Comparison of ENCODE assay signal across 1 cellular context in genomic region chr3:111473550-111473949, GRCh38.
TF ChIP-seq lines count a peak whose summit lies in the region.

No MANE protein-coding gene starts in this region.

TF ChIP-seq in GM23338, 12 proteins besides CTCF, POLR2A, EP300 and RAD21 (continued from another document):
- TF ChIP-seq, protein P1, sequence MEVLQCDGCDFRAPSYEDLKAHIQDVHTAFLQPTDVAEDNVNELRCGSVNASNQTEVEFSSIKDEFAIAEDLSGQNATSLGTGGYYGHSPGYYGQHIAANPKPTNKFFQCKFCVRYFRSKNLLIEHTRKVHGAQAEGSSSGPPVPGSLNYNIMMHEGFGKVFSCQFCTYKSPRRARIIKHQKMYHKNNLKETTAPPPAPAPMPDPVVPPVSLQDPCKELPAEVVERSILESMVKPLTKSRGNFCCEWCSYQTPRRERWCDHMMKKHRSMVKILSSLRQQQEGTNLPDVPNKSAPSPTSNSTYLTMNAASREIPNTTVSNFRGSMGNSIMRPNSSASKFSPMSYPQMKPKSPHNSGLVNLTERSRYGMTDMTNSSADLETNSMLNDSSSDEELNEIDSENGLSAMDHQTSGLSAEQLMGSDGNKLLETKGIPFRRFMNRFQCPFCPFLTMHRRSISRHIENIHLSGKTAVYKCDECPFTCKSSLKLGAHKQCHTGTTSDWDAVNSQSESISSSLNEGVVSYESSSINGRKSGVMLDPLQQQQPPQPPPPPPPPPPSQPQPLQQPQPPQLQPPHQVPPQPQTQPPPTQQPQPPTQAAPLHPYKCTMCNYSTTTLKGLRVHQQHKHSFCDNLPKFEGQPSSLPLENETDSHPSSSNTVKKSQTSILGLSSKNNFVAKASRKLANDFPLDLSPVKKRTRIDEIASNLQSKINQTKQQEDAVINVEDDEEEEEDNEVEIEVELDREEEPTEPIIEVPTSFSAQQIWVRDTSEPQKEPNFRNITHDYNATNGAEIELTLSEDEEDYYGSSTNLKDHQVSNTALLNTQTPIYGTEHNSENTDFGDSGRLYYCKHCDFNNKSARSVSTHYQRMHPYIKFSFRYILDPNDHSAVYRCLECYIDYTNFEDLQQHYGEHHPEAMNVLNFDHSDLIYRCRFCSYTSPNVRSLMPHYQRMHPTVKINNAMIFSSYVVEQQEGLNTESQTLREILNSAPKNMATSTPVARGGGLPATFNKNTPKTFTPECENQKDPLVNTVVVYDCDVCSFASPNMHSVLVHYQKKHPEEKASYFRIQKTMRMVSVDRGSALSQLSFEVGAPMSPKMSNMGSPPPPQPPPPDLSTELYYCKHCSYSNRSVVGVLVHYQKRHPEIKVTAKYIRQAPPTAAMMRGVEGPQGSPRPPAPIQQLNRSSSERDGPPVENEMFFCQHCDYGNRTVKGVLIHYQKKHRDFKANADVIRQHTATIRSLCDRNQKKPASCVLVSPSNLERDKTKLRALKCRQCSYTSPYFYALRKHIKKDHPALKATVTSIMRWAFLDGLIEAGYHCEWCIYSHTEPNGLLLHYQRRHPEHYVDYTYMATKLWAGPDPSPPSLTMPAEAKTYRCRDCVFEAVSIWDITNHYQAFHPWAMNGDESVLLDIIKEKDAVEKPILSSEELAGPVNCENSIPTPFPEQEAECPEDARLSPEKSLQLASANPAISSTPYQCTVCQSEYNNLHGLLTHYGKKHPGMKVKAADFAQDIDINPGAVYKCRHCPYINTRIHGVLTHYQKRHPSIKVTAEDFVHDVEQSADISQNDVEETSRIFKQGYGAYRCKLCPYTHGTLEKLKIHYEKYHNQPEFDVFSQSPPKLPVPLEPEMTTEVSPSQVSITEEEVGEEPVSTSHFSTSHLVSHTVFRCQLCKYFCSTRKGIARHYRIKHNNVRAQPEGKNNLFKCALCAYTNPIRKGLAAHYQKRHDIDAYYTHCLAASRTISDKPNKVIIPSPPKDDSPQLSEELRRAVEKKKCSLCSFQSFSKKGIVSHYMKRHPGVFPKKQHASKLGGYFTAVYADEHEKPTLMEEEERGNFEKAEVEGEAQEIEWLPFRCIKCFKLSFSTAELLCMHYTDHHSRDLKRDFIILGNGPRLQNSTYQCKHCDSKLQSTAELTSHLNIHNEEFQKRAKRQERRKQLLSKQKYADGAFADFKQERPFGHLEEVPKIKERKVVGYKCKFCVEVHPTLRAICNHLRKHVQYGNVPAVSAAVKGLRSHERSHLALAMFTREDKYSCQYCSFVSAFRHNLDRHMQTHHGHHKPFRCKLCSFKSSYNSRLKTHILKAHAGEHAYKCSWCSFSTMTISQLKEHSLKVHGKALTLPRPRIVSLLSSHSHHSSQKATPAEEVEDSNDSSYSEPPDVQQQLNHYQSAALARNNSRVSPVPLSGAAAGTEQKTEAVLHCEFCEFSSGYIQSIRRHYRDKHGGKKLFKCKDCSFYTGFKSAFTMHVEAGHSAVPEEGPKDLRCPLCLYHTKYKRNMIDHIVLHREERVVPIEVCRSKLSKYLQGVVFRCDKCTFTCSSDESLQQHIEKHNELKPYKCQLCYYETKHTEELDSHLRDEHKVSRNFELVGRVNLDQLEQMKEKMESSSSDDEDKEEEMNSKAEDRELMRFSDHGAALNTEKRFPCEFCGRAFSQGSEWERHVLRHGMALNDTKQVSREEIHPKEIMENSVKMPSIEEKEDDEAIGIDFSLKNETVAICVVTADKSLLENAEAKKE (CRISPR knock-in tag; IDR thresholded peaks at IDR 0.05): no peak
- TF ChIP-seq ZNF114 (CRISPR knock-in tag; IDR thresholded peaks at IDR 0.05) (no peak), NANOG (IDR thresholded peaks at IDR 0.05; ENCODE audit: borderline replicate concordance) (no peak), CREB1 (CRISPR knock-in tag; IDR thresholded peaks at IDR 0.05; ENCODE audit: low read depth) (no peak), EZH2phosphoT487 (IDR thresholded peaks at IDR 0.05; ENCODE audit: unreplicated experiment) (no peak), EZH2 (IDR thresholded peaks at IDR 0.05; ENCODE audit: low read depth, unreplicated experiment) (no peak), STAT1 (IDR thresholded peaks at IDR 0.05; ENCODE audit: unreplicated experiment) (no peak)
- TF ChIP-seq, protein P2, sequence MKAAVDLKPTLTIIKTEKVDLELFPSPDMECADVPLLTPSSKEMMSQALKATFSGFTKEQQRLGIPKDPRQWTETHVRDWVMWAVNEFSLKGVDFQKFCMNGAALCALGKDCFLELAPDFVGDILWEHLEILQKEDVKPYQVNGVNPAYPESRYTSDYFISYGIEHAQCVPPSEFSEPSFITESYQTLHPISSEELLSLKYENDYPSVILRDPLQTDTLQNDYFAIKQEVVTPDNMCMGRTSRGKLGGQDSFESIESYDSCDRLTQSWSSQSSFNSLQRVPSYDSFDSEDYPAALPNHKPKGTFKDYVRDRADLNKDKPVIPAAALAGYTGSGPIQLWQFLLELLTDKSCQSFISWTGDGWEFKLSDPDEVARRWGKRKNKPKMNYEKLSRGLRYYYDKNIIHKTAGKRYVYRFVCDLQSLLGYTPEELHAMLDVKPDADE (IDR thresholded peaks at IDR 0.05): no peak
- TF ChIP-seq, protein P3, sequence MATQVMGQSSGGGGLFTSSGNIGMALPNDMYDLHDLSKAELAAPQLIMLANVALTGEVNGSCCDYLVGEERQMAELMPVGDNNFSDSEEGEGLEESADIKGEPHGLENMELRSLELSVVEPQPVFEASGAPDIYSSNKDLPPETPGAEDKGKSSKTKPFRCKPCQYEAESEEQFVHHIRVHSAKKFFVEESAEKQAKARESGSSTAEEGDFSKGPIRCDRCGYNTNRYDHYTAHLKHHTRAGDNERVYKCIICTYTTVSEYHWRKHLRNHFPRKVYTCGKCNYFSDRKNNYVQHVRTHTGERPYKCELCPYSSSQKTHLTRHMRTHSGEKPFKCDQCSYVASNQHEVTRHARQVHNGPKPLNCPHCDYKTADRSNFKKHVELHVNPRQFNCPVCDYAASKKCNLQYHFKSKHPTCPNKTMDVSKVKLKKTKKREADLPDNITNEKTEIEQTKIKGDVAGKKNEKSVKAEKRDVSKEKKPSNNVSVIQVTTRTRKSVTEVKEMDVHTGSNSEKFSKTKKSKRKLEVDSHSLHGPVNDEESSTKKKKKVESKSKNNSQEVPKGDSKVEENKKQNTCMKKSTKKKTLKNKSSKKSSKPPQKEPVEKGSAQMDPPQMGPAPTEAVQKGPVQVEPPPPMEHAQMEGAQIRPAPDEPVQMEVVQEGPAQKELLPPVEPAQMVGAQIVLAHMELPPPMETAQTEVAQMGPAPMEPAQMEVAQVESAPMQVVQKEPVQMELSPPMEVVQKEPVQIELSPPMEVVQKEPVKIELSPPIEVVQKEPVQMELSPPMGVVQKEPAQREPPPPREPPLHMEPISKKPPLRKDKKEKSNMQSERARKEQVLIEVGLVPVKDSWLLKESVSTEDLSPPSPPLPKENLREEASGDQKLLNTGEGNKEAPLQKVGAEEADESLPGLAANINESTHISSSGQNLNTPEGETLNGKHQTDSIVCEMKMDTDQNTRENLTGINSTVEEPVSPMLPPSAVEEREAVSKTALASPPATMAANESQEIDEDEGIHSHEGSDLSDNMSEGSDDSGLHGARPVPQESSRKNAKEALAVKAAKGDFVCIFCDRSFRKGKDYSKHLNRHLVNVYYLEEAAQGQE (IDR thresholded peaks at IDR 0.05; ENCODE audit: unreplicated experiment): no peak
